In genomic region chr10:92222603-92223275, GRCh38 we compare ENCODE assay signal across 18 cellular contexts.
DNase-seq lines count a peak whose midpoint lies in the region; TF ChIP-seq lines count a peak whose summit lies in the region.
"Had no signal": no experiment of that assay in that cellular context is flagged by ENCODE, and none has a peak within 500 bp of the region (broad histone marks: within the 10 kb centered on the region; RNA-seq: fewer than 3 reads in every experiment).

No MANE protein-coding gene starts in this region.

- DNase-seq in ELR (ENCODE audit: low read depth) (peak; percentile 94), RPMI7951 (ENCODE audit: low read depth) (peak; percentile 60), epithelial cell of esophagus (ENCODE audit: low read depth) (peak; percentile 78), non-pigmented ciliary epithelial cell (ENCODE audit: low read depth) (peak; percentile 44), C1 segment of cervical spinal cord (lab: John Stamatoyannopoulos, UW) (no peak), NCI-H748 (lab: John Stamatoyannopoulos, UW; ENCODE audit: unreplicated experiment) (no peak), NCI-H2081 (lab: John Stamatoyannopoulos, UW) (no peak)
- DNase-seq in activated CD4-positive, alpha-beta T cell treated with anti-CD3 and anti-CD28 coated beads, Interleukin-2, amount 10 ng/mL, durations not matched to agents 24 days and 14 days = no peak
- DNase-seq: activated CD8-positive, alpha-beta memory T cell treated with anti-CD3 and anti-CD28 coated beads, Interleukin-2, amount 50 U/mL, for 48 hours; activated naive CD8-positive, alpha-beta T cell treated with anti-CD3 and anti-CD28 coated beads, Interleukin-2, amount 50 U/mL, for 24 hours; heart right ventricle; left ventricle myocardium superior; NCI-H187; NCI-H526; spleen had no signal

- intact Hi-C loops in activated CD4-positive, alpha-beta T cell treated with anti-CD3 and anti-CD28 coated beads, Interleukin-2, amount 10 ng/mL, durations not matched to agents 24 days and 14 days (cut with micrococcal nuclease) = no loop called here

- no peak overlapping the region for H3K27ac Mint-ChIP-seq in activated CD4-positive, alpha-beta T cell treated with anti-CD3 and anti-CD28 coated beads, Interleukin-2, amount 10 ng/mL, durations not matched to agents 24 days and 14 days
- H3K27ac Mint-ChIP-seq: activated naive CD8-positive, alpha-beta T cell treated with anti-CD3 and anti-CD28 coated beads, Interleukin-2, amount 50 U/mL, for 24 hours; CD14-positive monocyte had no signal

- no peaks in the 10 kb centered on the region for H3K4me1 Mint-ChIP-seq in activated CD4-positive, alpha-beta T cell treated with anti-CD3 and anti-CD28 coated beads, Interleukin-2, amount 10 ng/mL, durations not matched to agents 24 days and 14 days
- H3K4me1 Mint-ChIP-seq: activated naive CD8-positive, alpha-beta T cell treated with anti-CD3 and anti-CD28 coated beads, Interleukin-2, amount 50 U/mL, for 24 hours; CD14-positive monocyte had no signal

- H3K4me3 ChIP-seq in epithelial cell of esophagus (ENCODE audit: low read length) = no peak overlapping the region
- H3K4me3 ChIP-seq: heart right ventricle, K562, spleen, suprapubic skin had no signal

- peaks cover 7% of the 10 kb centered on the region for H3K36me3 Mint-ChIP-seq in activated CD4-positive, alpha-beta T cell treated with anti-CD3 and anti-CD28 coated beads, Interleukin-2, amount 10 ng/mL, durations not matched to agents 24 days and 14 days (ENCODE audit: low read depth)

- H3K27me3 Mint-ChIP-seq in activated CD4-positive, alpha-beta T cell treated with anti-CD3 and anti-CD28 coated beads, Interleukin-2, amount 10 ng/mL, durations not matched to agents 24 days and 14 days = no peaks in the 10 kb centered on the region
- H3K27me3 Mint-ChIP-seq: activated naive CD8-positive, alpha-beta T cell treated with anti-CD3 and anti-CD28 coated beads, Interleukin-2, amount 50 U/mL, for 24 hours had no signal

- no peak for TF ChIP-seq CTCF in epithelial cell of esophagus (IDR thresholded peaks at IDR 0.05; ENCODE audit: insufficient read depth, low read depth, low read length, missing control alignments)

- H3K9me3 Mint-ChIP-seq in activated CD4-positive, alpha-beta T cell treated with anti-CD3 and anti-CD28 coated beads, Interleukin-2, amount 10 ng/mL, durations not matched to agents 24 days and 14 days = no peaks in the 10 kb centered on the region
- H3K9me3 Mint-ChIP-seq: activated naive CD8-positive, alpha-beta T cell treated with anti-CD3 and anti-CD28 coated beads, Interleukin-2, amount 50 U/mL, for 24 hours; CD14-positive monocyte had no signal

- H3K4me3 Mint-ChIP-seq in activated CD4-positive, alpha-beta T cell treated with anti-CD3 and anti-CD28 coated beads, Interleukin-2, amount 10 ng/mL, durations not matched to agents 24 days and 14 days = no peak overlapping the region
- H3K4me3 Mint-ChIP-seq: activated naive CD8-positive, alpha-beta T cell treated with anti-CD3 and anti-CD28 coated beads, Interleukin-2, amount 50 U/mL, for 24 hours; CD14-positive monocyte had no signal

Comparison
In these comparisons a context has a peak if more than half of its experiments do, and no peak if none do; other contexts are left out.
1. DNase-seq: peak in ELR (single experiment), RPMI7951 (single experiment), epithelial cell of esophagus (single experiment) and non-pigmented ciliary epithelial cell (single experiment); none in C1 segment of cervical spinal cord (0 of 14), NCI-H748 (single experiment), NCI-H2081 (0 of 2) and activated CD4-positive, alpha-beta T cell treated with anti-CD3 and anti-CD28 coated beads, Interleukin-2, amount 10 ng/mL, durations not matched to agents 24 days and 14 days (single experiment).